Comparison of ENCODE assay signal across 10 cellular contexts in genomic region chr10:102401735-102402511, GRCh38. TPM values are rescaled to one million over a fixed set of nuclear protein-coding genes. Genes with fewer than 3 reads are reported as not detected.
DNase-seq lines count a peak whose midpoint lies in the region; ATAC-seq, FAIRE-seq and TF ChIP-seq lines count a peak whose summit lies in the region.
"Had no signal": no experiment of that assay in that cellular context is flagged by ENCODE, and none has a peak within 500 bp of the region (broad histone marks: within the 10 kb centered on the region; RNA-seq: fewer than 3 reads in every experiment).

No MANE protein-coding gene starts in this region.

- no peaks in the 10 kb centered on the region for H3K9me3 Mint-ChIP-seq in endodermal cell
- H3K9me3 Mint-ChIP-seq: activated B cell treated with CpG ODN at 0.5 μM for 24 hours had no signal

- peak in 2 of 4 donors; percentile 41 to 79 for TF ChIP-seq EP300 in sigmoid colon (IDR thresholded peaks at IDR 0.05)

- no peak for TF ChIP-seq CTCF in endodermal cell (conservative IDR thresholded peaks at IDR 0.05)
- no peak for TF ChIP-seq CTCF in sigmoid colon (IDR thresholded peaks at IDR 0.05)
- no peak for TF ChIP-seq CTCF in colonic mucosa (IDR thresholded peaks at IDR 0.05)

- H3K4me3 Mint-ChIP-seq in endodermal cell: no peak overlapping the region
- H3K4me3 Mint-ChIP-seq: activated B cell treated with CpG ODN at 0.5 μM for 24 hours had no signal

- FAIRE-seq in GM12892 (lab: Jason Lieb, UNC): no peak

- peaks cover 19% of the 10 kb centered on the region for H3K27me3 Mint-ChIP-seq in endodermal cell (ENCODE audit: insufficient read depth)

- no peaks in the 10 kb centered on the region for H3K4me1 Mint-ChIP-seq in endodermal cell

- H3K27ac ChIP-seq in endodermal cell (ENCODE audit: low read depth, low read length) (no peak overlapping the region), sigmoid colon (peak overlapping the region; percentile 95 to 99 (median 98)), colonic mucosa (no peak overlapping the region)

- intact Hi-C loops in sigmoid colon (cut with DNase I) (no loop called here), colonic mucosa (cut with DNase I) (no loop called here)

- peak; percentile 26; the same call in 1 of the 2 replicates for TF ChIP-seq POLR2A in GM12892 (IDR thresholded peaks at IDR 0.05; ENCODE audit: low read depth, low read length)
- TF ChIP-seq POLR2A in sigmoid colon (IDR thresholded peaks at IDR 0.05): no peak

- H3K4me3 ChIP-seq in endodermal cell (ENCODE audit: low read length) (no peak overlapping the region), sigmoid colon (no peak overlapping the region), colonic mucosa (no peak overlapping the region)
- H3K4me3 ChIP-seq: spleen had no signal

- H3K9ac ChIP-seq in endodermal cell (ENCODE audit: extremely low read depth, low read length, poor library complexity, severe bottlenecking) (no peak overlapping the region), colonic mucosa (ENCODE audit: low read depth in 2 of 2, low read length in 2 of 2) (no peak overlapping the region)

- WGBS in endodermal cell (ENCODE audit: insufficient coverage in 1 of 2, insufficient read length in 1 of 2), 2 experiments: 86 to 97% methylated on average over 5 to 17 of the region's 18 CpGs
- WGBS in sigmoid colon, 2 donors: 89 to 91% methylated on average over 18 of the region's 18 CpGs

- H3K27ac Mint-ChIP-seq in endodermal cell: no peak overlapping the region
- H3K27ac Mint-ChIP-seq: activated B cell treated with CpG ODN at 0.5 μM for 24 hours had no signal

- peaks cover 23% of the 10 kb centered on the region for H3K36me3 Mint-ChIP-seq in endodermal cell (ENCODE audit: low read depth)

- H3K4me1 ChIP-seq in endodermal cell (ENCODE audit: control insufficient read depth, insufficient read depth, low read length) (no peaks in the 10 kb centered on the region), sigmoid colon (peaks cover 0 to 98% (median 88%) of the 10 kb centered on the region in 4 donors), colonic mucosa (peaks cover 1% of the 10 kb centered on the region)

- ATAC-seq in GM18511 (IDR thresholded peaks at IDR 0.05; ENCODE audit: unreplicated experiment): no peak

- DNase-seq in GM12892 (ENCODE audit: insufficient read length) (no peak), NCI-H226 (peak; percentile 95), endodermal cell (peak; percentile 72), sigmoid colon (peak; percentile 89), colonic mucosa (no peak), NCI-H1417 (lab: John Stamatoyannopoulos, UW) (no peak)
- DNase-seq: activated B cell treated with CpG ODN at 0.5 μM for 24 hours, dermis blood vessel endothelial cell, spleen had no signal

- H3K9me3 ChIP-seq in endodermal cell (ENCODE audit: control insufficient read depth, low read length) (no peaks in the 10 kb centered on the region), sigmoid colon (no peaks in the 10 kb centered on the region), colonic mucosa (no peaks in the 10 kb centered on the region)
- H3K9me3 ChIP-seq: spleen had no signal

- H3K36me3 ChIP-seq in endodermal cell (ENCODE audit: control insufficient read depth, insufficient read depth, low read length) (peaks cover 25% of the 10 kb centered on the region), sigmoid colon (peaks cover 34 to 64% (median 45%) of the 10 kb centered on the region in 4 donors), colonic mucosa (peaks cover 6% of the 10 kb centered on the region)

- peaks cover 4% of the 10 kb centered on the region for H3K27me3 ChIP-seq in endodermal cell (ENCODE audit: control insufficient read depth, insufficient read depth, low read length, poor library complexity, severe bottlenecking)
- H3K27me3 ChIP-seq in sigmoid colon: no peaks in the 10 kb centered on the region
- no peaks in the 10 kb centered on the region for H3K27me3 ChIP-seq in colonic mucosa

RNA-seq across cellular contexts. Expression of gene NFKB2, which starts 6.4 kb away (rescaled TPM):
- polyA plus RNA-seq in GM12892 (2012; ENCODE audit: missing spikeins): 120 TPM
- total RNA-seq in endodermal cell: 10 to 100 TPM; 28.7 to 45.2 TPM
- 19.9 TPM for polyA plus RNA-seq in endodermal cell (2013, experiment 1 of 2)
- polyA plus RNA-seq in endodermal cell (2013, experiment 2 of 2): 19.9 TPM
- 10 to 100 TPM; 29.6 to 41.1 (median 36.0) TPM for total RNA-seq in sigmoid colon
- polyA plus RNA-seq in sigmoid colon: 10 to 100 TPM in 2 of 3 donors, 1 to 10 TPM in 1; 5.4 to 41.5 (median 11.1) TPM
- 10 to 100 TPM; 29.3 to 44.5 TPM for total RNA-seq in colonic mucosa

RNA-seq across cellular contexts. Expression of gene PSD, which starts 16.7 kb away (rescaled TPM):
- polyA plus RNA-seq in GM12892 (2012; ENCODE audit: missing spikeins): 2.0 TPM
- total RNA-seq in endodermal cell (1 to 10 TPM; 2.8 to 8.3 TPM), sigmoid colon (100 to 1,000 TPM; 343 to 449 (median 417) TPM), colonic mucosa (10 to 100 TPM in 1 of 2 donors, 1 to 10 TPM in 1; 4.2 to 22.5 TPM)
- polyA plus RNA-seq in endodermal cell (2013, experiment 1 of 2): 9.2 TPM
- polyA plus RNA-seq in endodermal cell (2013, experiment 2 of 2): 9.9 TPM
- 10 to 100 TPM in 1 of 3 donors, 1 to 10 TPM in 1, under 1 TPM in 1; 0.69 to 23.3 (median 6.0) TPM for polyA plus RNA-seq in sigmoid colon

RNA-seq across cellular contexts. Expression of gene FBXL15, which starts 18.7 kb away (rescaled TPM):
- polyA plus RNA-seq in GM12892 (2012; ENCODE audit: missing spikeins): 0.66 TPM
- total RNA-seq in endodermal cell (10 to 100 TPM in 1 of 2 donors, 1 to 10 TPM in 1; 9.7 to 11.4 TPM), sigmoid colon (10 to 100 TPM; 19.7 to 51.3 (median 34.2) TPM), colonic mucosa (10 to 100 TPM; 23.7 to 37.3 TPM)
- polyA plus RNA-seq in endodermal cell (2013, experiment 1 of 2): 9.3 TPM
- 10.1 TPM for polyA plus RNA-seq in endodermal cell (2013, experiment 2 of 2)
- 10 to 100 TPM; 19.0 to 36.7 (median 21.0) TPM for polyA plus RNA-seq in sigmoid colon

RNA-seq across cellular contexts. Expression of gene CUEDC2, which starts 30.5 kb away (rescaled TPM):
- 66.9 TPM for polyA plus RNA-seq in GM12892 (2012; ENCODE audit: missing spikeins)
- total RNA-seq in endodermal cell (10 to 100 TPM; 51.7 to 82.9 TPM), sigmoid colon (10 to 100 TPM; 65.2 to 93.5 (median 82.4) TPM), colonic mucosa (10 to 100 TPM; 30.2 to 32.1 TPM)
- 103 TPM for polyA plus RNA-seq in endodermal cell (2013, experiment 1 of 2)
- polyA plus RNA-seq in endodermal cell (2013, experiment 2 of 2): 91.7 TPM
- 10 to 100 TPM; 30.0 to 47.7 (median 33.3) TPM for polyA plus RNA-seq in sigmoid colon

RNA-seq across cellular contexts. Expression of gene C10orf95, which starts 49.4 kb away (rescaled TPM):
- polyA plus RNA-seq in GM12892 (2012; ENCODE audit: missing spikeins): 0.30 TPM
- under 1 TPM; 0.35 to 0.93 TPM for total RNA-seq in endodermal cell
- polyA plus RNA-seq in endodermal cell (2013, experiment 1 of 2): not detected
- 0.25 TPM for polyA plus RNA-seq in endodermal cell (2013, experiment 2 of 2)
- total RNA-seq in sigmoid colon: under 1 TPM in 1 of 4 donors, not detected in 3; 0.36 TPM
- polyA plus RNA-seq in sigmoid colon: 1 to 10 TPM in 2 of 3 donors, under 1 TPM in 1; 0.92 to 2.4 (median 1.1) TPM
- total RNA-seq in colonic mucosa: 1 to 10 TPM; 2.8 to 4.8 TPM
- total RNA-seq: dermis blood vessel endothelial cell had no signal

Comparison
In these comparisons a context has a peak if more than half of its experiments do, and no peak if none do; other contexts are left out.
1. DNase-seq: peak in NCI-H226 (single experiment), endodermal cell (single experiment) and sigmoid colon (single experiment); none in GM12892 (single experiment), colonic mucosa (single experiment) and NCI-H1417 (0 of 3).
2. H3K27ac ChIP-seq: peak in sigmoid colon (4 of 4); none in endodermal cell (single experiment) and colonic mucosa (single experiment).
3. RNA of gene PSD, which starts 16.7 kb away (total RNA-seq): 343 to 449 TPM in sigmoid colon; 4.2 to 22.5 TPM in colonic mucosa and 2.8 to 8.3 TPM in endodermal cell; every median in the first group is over 10 times any median in the second.